ENCODE assay signal across 10 cellular contexts in genomic region chr9:137055385-137056364, GRCh38. TPM values are rescaled to one million over a fixed set of nuclear protein-coding genes. Genes with fewer than 3 reads are reported as not detected.
DNase-seq lines count a peak whose midpoint lies in the region; ATAC-seq and TF ChIP-seq lines count a peak whose summit lies in the region.
"Had no signal": no experiment of that assay in that cellular context is flagged by ENCODE, and none has a peak within 500 bp of the region (broad histone marks: within the 10 kb centered on the region; RNA-seq: fewer than 3 reads in every experiment).

No MANE protein-coding gene starts in this region.

- in situ Hi-C loops in GM13976 (cut with MboI; ENCODE audit: low sequenced_read_pairs, unreplicated experiment), result no loop called here

- peak; percentile 50 to 85 for ATAC-seq in upper lobe of left lung (ENCODE audit: low FRiP score in 2 of 2)

- H3K9ac ChIP-seq in liver (ENCODE audit: low read depth in 1 of 2, low read length in 2 of 2), result no peak overlapping the region

- H3K4me1 ChIP-seq in liver (ENCODE audit: control insufficient read depth in 4 of 4, insufficient read depth in 4 of 4, low read length in 3 of 4), result peaks cover 21 to 38% (median 30%) of the 10 kb centered on the region in 4 donors
- H3K4me1 ChIP-seq in upper lobe of left lung, result peaks cover 23 to 34% (median 28%) of the 10 kb centered on the region in 4 donors

- H3K27ac ChIP-seq in liver (ENCODE audit: low read depth in 1 of 2, low read length in 2 of 2), result peak overlapping the region; percentile 84 to 88
- H3K27ac ChIP-seq in upper lobe of left lung, result no peak overlapping the region

- no peaks in the 10 kb centered on the region for H3K27me3 ChIP-seq in liver (ENCODE audit: control insufficient read depth in 4 of 4, insufficient read depth in 4 of 4, low read length in 3 of 4)
- peaks cover 0 to 23% (median 13%) of the 10 kb centered on the region in 4 donors for H3K27me3 ChIP-seq in upper lobe of left lung

- no peak for TF ChIP-seq EP300 in upper lobe of left lung (IDR thresholded peaks at IDR 0.05)

- TF ChIP-seq CTCF in liver (IDR thresholded peaks at IDR 0.05; ENCODE audit: low read depth, low read length, missing input control) (no peak), upper lobe of left lung (IDR thresholded peaks at IDR 0.05) (no peak), GM13976 (IDR thresholded peaks at IDR 0.05; ENCODE audit: borderline replicate concordance, control extremely low read depth, extremely low read depth, insufficient read depth, missing control alignments) (no peak)

- WGBS in liver, result 24% methylated on average over 28 of the region's 28 CpGs
- 39 to 49% methylated on average over 15 to 28 of the region's 28 CpGs for WGBS in upper lobe of left lung, 2 donors

- peak; percentile 95 for DNase-seq in NCI-H1092 (lab: John Stamatoyannopoulos, UW)
- DNase-seq in cerebellar cortex (ENCODE audit: low spot score), result peak; percentile 76
- DNase-seq in upper lobe of left lung, result peak in 1 of 2 donors; percentile 84
- DNase-seq in GM13976 (ENCODE audit: low spot score), result no peak
- DNase-seq in NCI-H82 treated with DMSO at 0.1 percent for 48 hours (lab: John Stamatoyannopoulos, UW; ENCODE audit: unreplicated experiment), result no peak
- DNase-seq in RKO (ENCODE audit: low spot score), result no peak
- DNase-seq in hepatic stellate cell (ENCODE audit: low spot score), result no peak
- DNase-seq: activated CD8-positive, alpha-beta memory T cell treated with anti-CD3 and anti-CD28 coated beads for 24 hours had no signal

- TF ChIP-seq POLR2A in upper lobe of left lung (IDR thresholded peaks at IDR 0.05), result no peak

- H3K4me3 ChIP-seq in liver (ENCODE audit: low read depth in 1 of 3, low read length in 3 of 3) (no peak overlapping the region), upper lobe of left lung (no peak overlapping the region)

- H3K9me3 ChIP-seq in liver (ENCODE audit: control insufficient read depth in 4 of 4, low read length in 3 of 4) (no peaks in the 10 kb centered on the region), upper lobe of left lung (no peaks in the 10 kb centered on the region)

- no peaks in the 10 kb centered on the region for H3K36me3 ChIP-seq in liver (ENCODE audit: control insufficient read depth in 4 of 4, insufficient read depth in 3 of 4, low read depth in 1 of 4, low read length in 3 of 4)
- H3K36me3 ChIP-seq in upper lobe of left lung, result no peaks in the 10 kb centered on the region

- TF ChIP-seq RAD21 in liver (IDR thresholded peaks at IDR 0.05), result peak in 1 of 2 donors; percentile 24

TF ChIP-seq in liver, 16 proteins besides CTCF, POLR2A, EP300 and RAD21:
- no peak for TF ChIP-seq REST (IDR thresholded peaks at IDR 0.05)
- TF ChIP-seq ZBTB33 (IDR thresholded peaks at IDR 0.05), result no peak
- TF ChIP-seq SP1 (IDR thresholded peaks at IDR 0.05), result peak; percentile 81
- peak in 1 of 2 donors; percentile 18 for TF ChIP-seq EGR1 (IDR thresholded peaks at IDR 0.05; ENCODE audit: low read depth in 2 of 2)
- no peak for TF ChIP-seq FOXA1 (IDR thresholded peaks at IDR 0.05)
- no peak for TF ChIP-seq FOXA2 (IDR thresholded peaks at IDR 0.05)
- TF ChIP-seq YY1 (IDR thresholded peaks at IDR 0.05), result peak; percentile 43
- TF ChIP-seq JUND (IDR thresholded peaks at IDR 0.05), result peak in 1 of 2 donors; percentile 23
- TF ChIP-seq HNF4G (IDR thresholded peaks at IDR 0.05), result peak; percentile 88
- TF ChIP-seq NR2F2 (IDR thresholded peaks at IDR 0.05), result peak; percentile 61
- peak; percentile 51 to 69 for TF ChIP-seq RXRA (IDR thresholded peaks at IDR 0.05)
- peak in 1 of 2 donors; percentile 49 for TF ChIP-seq GABPA (IDR thresholded peaks at IDR 0.05 in 1 of 2, conservative IDR thresholded peaks at IDR 0.05 in 1 of 2)
- no peak for TF ChIP-seq MAX (IDR thresholded peaks at IDR 0.05)
- TF ChIP-seq TAF1 (conservative IDR thresholded peaks at IDR 0.05), result no peak
- TF ChIP-seq HNF4A (conservative IDR thresholded peaks at IDR 0.05), result peak; percentile 87 to 94
- no peak for TF ChIP-seq ATF3 (IDR thresholded peaks at IDR 0.05)

RNA-seq across cellular contexts. Expression of gene ENTPD2, which starts 1.8 kb away (rescaled TPM):
- total RNA-seq in liver (under 1 TPM; 0.09 to 0.25 TPM), upper lobe of left lung (under 1 TPM in 4 of 6 donors, not detected in 2; 0.34 to 0.98 (median 0.55) TPM)
- under 1 TPM; 0.17 to 0.40 TPM for polyA plus RNA-seq in liver

RNA-seq across cellular contexts. Expression of gene NPDC1, which starts 9.7 kb away (rescaled TPM):
- total RNA-seq in liver (1 to 10 TPM; 2.7 to 5.6 TPM), upper lobe of left lung (100 to 1,000 TPM in 2 of 6 donors, 10 to 100 TPM in 4; 26.7 to 199 (median 73.2) TPM)
- polyA plus RNA-seq in liver, result 10 to 100 TPM in 1 of 2 donors, 1 to 10 TPM in 1; 9.0 to 14.5 TPM

RNA-seq across cellular contexts. Expression of gene SAPCD2, which starts 14.7 kb away (rescaled TPM):
- total RNA-seq in liver (1 to 10 TPM in 1 of 2 donors, under 1 TPM in 1; 0.08 to 1.8 TPM), upper lobe of left lung (1 to 10 TPM in 4 of 6 donors, under 1 TPM in 2; 0.69 to 6.8 (median 1.4) TPM)
- polyA plus RNA-seq in liver, result under 1 TPM; 0.06 to 0.38 TPM

RNA-seq across cellular contexts. Expression of gene UAP1L1, which starts 21.6 kb away (rescaled TPM):
- total RNA-seq in liver (1 to 10 TPM; 1.8 to 2.3 TPM), upper lobe of left lung (10 to 100 TPM; 10.5 to 69.1 (median 34.0) TPM)
- polyA plus RNA-seq in liver, result 1 to 10 TPM in 1 of 2 donors, under 1 TPM in 1; 0.35 to 1.6 TPM

RNA-seq across cellular contexts. Expression of gene FUT7, which starts 23.8 kb away (rescaled TPM):
- total RNA-seq in liver, result under 1 TPM; 0.37 to 0.67 TPM
- polyA plus RNA-seq in liver, result under 1 TPM in 1 of 2 donors, not detected in 1; 0.14 TPM
- total RNA-seq in upper lobe of left lung, result 1 to 10 TPM in 4 of 6 donors, under 1 TPM in 1, not detected in 1; 0.94 to 2.3 (median 2.0) TPM
- polyA plus RNA-seq: keratinocyte had no signal

Comparison
In these comparisons a context has a peak if more than half of its experiments do, and no peak if none do; other contexts are left out.
1. DNase-seq: peak in NCI-H1092 (single experiment) and cerebellar cortex (single experiment); none in GM13976 (single experiment), NCI-H82 treated with DMSO at 0.1 percent for 48 hours (single experiment), RKO (single experiment) and hepatic stellate cell (single experiment).
2. H3K27ac ChIP-seq: peak in liver (2 of 2); none in upper lobe of left lung (0 of 4).
3. RNA of gene NPDC1, which starts 9.7 kb away (total RNA-seq): 26.7 to 199 TPM in upper lobe of left lung; 2.7 to 5.6 TPM in liver; every median in the first group is over 4 times any median in the second.